25 cellular contexts compared by ENCODE assay signal in the genomic region with DNA sequence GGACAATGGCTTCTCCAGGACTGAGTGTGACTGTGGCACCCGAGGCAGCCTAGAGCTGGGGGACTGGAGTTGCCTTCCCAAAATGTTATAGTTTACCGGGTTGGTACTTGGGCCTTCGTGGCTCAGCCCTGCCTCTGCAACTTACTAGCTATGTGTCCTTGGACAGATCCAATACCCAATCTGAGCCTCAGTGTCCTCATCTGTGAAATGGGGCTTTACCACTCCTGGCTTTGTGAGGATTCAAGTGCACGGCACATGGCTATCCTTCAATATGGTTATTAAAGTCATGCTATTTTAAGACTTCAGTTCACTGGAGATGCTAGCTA. TPM values are rescaled to one million over a fixed set of nuclear protein-coding genes. Genes with fewer than 3 reads are reported as not detected.
"Had no signal": no experiment of that assay in that cellular context is flagged by ENCODE, and none has a peak within 500 bp of the region (broad histone marks: within the 10 kb centered on the region; RNA-seq: fewer than 3 reads in every experiment).

No MANE protein-coding gene starts in this region.

- H3K27ac Mint-ChIP-seq: activated CD8-positive, alpha-beta memory T cell treated with anti-CD3 and anti-CD28 coated beads, Interleukin-2, amount 10 ng/mL, durations not matched to agents 7 days and 5 days; activated CD8-positive, alpha-beta T cell treated with anti-CD3 and anti-CD28 coated beads, Interleukin-2, amount 10 ng/mL, durations not matched to agents 7 days and 5 days; activated naive CD4-positive, alpha-beta T cell treated with anti-CD3 and anti-CD28 coated beads for 36 hours; activated naive CD8-positive, alpha-beta T cell; activated T-cell treated with anti-CD3 and anti-CD28 coated beads, Interleukin-2, amount 50 U/mL, for 24 hours; activated T-helper 1 cell treated with anti-CD3 and anti-CD28 coated beads, Interleukin-12 subunit alpha, Interleukin-12 subunit beta, Interleukin-2, Interleukin-4 antibody, amounts not matched to agents 30 ng/mL and 10 ng/mL and 1 ng/mL, durations not matched to agents 14 hours and 24 hours and 36 hours; WTC11 had no signal

- DNase-seq: activated CD4-positive, alpha-beta T cell treated with anti-CD3 and anti-CD28 coated beads for 48 hours; activated CD4-positive, alpha-beta T cell treated with anti-CD3 and anti-CD28 coated beads, Interleukin-2, amount 50 U/mL, for 4 hours; activated CD4-positive, CD25-positive, alpha-beta regulatory T cell treated with anti-CD3 and anti-CD28 coated beads, Interleukin-2, amount 50 U/mL, for 72 hours; activated CD8-positive, alpha-beta memory T cell treated with anti-CD3 and anti-CD28 coated beads, Interleukin-2, amount 10 ng/mL, durations not matched to agents 7 days and 5 days; activated CD8-positive, alpha-beta T cell treated with anti-CD3 and anti-CD28 coated beads, Interleukin-2, amount 10 ng/mL, durations not matched to agents 7 days and 5 days; activated gamma-delta T cell; activated naive CD4-positive, alpha-beta T cell treated with anti-CD3 and anti-CD28 coated beads for 36 hours; activated T-cell treated with anti-CD3 and anti-CD28 coated beads, Interleukin-2, amount 50 U/mL, for 24 hours; adrenal gland; anterior cingulate cortex; central memory CD4-positive, alpha-beta T cell; Karpas-422; NCI-H146; NCI-H187 treated with DMSO at 0.1 percent for 48 hours; NCI-H2081 treated with DMSO at 0.1 percent for 48 hours; NCI-H446; NCI-H524; SHP77; T-helper 9 cell had no signal

- H3K4me1 ChIP-seq: SJSA1 had no signal

- H3K27me3 ChIP-seq: SJSA1 had no signal

- ATAC-seq: activated CD8-positive, alpha-beta memory T cell treated with anti-CD3 and anti-CD28 coated beads, Interleukin-2, amount 10 ng/mL, durations not matched to agents 7 days and 5 days; activated CD8-positive, alpha-beta T cell treated with anti-CD3 and anti-CD28 coated beads, Interleukin-2, amount 10 ng/mL, durations not matched to agents 7 days and 5 days; SK-N-SH treated with all-trans-retinoic acid at 6 μM for 48 hours had no signal

- H3K4me3 ChIP-seq: adrenal gland, SJSA1 had no signal

- H3K4me3 Mint-ChIP-seq: activated CD8-positive, alpha-beta memory T cell treated with anti-CD3 and anti-CD28 coated beads, Interleukin-2, amount 10 ng/mL, durations not matched to agents 7 days and 5 days; activated CD8-positive, alpha-beta T cell treated with anti-CD3 and anti-CD28 coated beads, Interleukin-2, amount 10 ng/mL, durations not matched to agents 7 days and 5 days; activated naive CD4-positive, alpha-beta T cell treated with anti-CD3 and anti-CD28 coated beads for 36 hours; activated naive CD8-positive, alpha-beta T cell; activated T-cell treated with anti-CD3 and anti-CD28 coated beads, Interleukin-2, amount 50 U/mL, for 24 hours; activated T-helper 1 cell treated with anti-CD3 and anti-CD28 coated beads, Interleukin-12 subunit alpha, Interleukin-12 subunit beta, Interleukin-2, Interleukin-4 antibody, amounts not matched to agents 30 ng/mL and 10 ng/mL and 1 ng/mL, durations not matched to agents 14 hours and 24 hours and 36 hours; T-helper 1 cell treated with Interleukin-12 subunit alpha and Interleukin-12 subunit beta and Interleukin-4 antibody, amounts not matched to agents 30 μg/mL and 1 μg/mL, for 36 hours had no signal

- H3K36me3 Mint-ChIP-seq: activated CD8-positive, alpha-beta memory T cell treated with anti-CD3 and anti-CD28 coated beads, Interleukin-2, amount 10 ng/mL, durations not matched to agents 7 days and 5 days; activated naive CD8-positive, alpha-beta T cell; WTC11 had no signal

- H3K27ac ChIP-seq: adrenal gland, SJSA1 had no signal

- H3K9me3 Mint-ChIP-seq: activated naive CD4-positive, alpha-beta T cell treated with anti-CD3 and anti-CD28 coated beads for 36 hours; activated T-cell treated with anti-CD3 and anti-CD28 coated beads, Interleukin-2, amount 50 U/mL, for 24 hours; activated T-helper 1 cell treated with anti-CD3 and anti-CD28 coated beads, Interleukin-12 subunit alpha, Interleukin-12 subunit beta, Interleukin-2, Interleukin-4 antibody, amounts not matched to agents 30 ng/mL and 10 ng/mL and 1 ng/mL, durations not matched to agents 14 hours and 24 hours and 36 hours; T-helper 1 cell treated with Interleukin-12 subunit alpha and Interleukin-12 subunit beta and Interleukin-4 antibody, amounts not matched to agents 30 μg/mL and 1 μg/mL, for 36 hours; WTC11 had no signal

- H3K9me3 ChIP-seq: adrenal gland, SJSA1 had no signal

- H3K36me3 ChIP-seq: adrenal gland, SJSA1 had no signal

RNA-seq across cellular contexts. Expression of gene IRX5, which starts 9.6 kb away (rescaled TPM):
- total RNA-seq: activated CD8-positive, alpha-beta memory T cell treated with anti-CD3 and anti-CD28 coated beads, Interleukin-2, amount 10 ng/mL, durations not matched to agents 7 days and 5 days; activated CD8-positive, alpha-beta T cell treated with anti-CD3 and anti-CD28 coated beads, Interleukin-2, amount 10 ng/mL, durations not matched to agents 7 days and 5 days; activated naive CD4-positive, alpha-beta T cell treated with anti-CD3 and anti-CD28 coated beads for 36 hours had no signal
